Comparison of ENCODE assay signal across 9 cellular contexts in the genomic region with DNA sequence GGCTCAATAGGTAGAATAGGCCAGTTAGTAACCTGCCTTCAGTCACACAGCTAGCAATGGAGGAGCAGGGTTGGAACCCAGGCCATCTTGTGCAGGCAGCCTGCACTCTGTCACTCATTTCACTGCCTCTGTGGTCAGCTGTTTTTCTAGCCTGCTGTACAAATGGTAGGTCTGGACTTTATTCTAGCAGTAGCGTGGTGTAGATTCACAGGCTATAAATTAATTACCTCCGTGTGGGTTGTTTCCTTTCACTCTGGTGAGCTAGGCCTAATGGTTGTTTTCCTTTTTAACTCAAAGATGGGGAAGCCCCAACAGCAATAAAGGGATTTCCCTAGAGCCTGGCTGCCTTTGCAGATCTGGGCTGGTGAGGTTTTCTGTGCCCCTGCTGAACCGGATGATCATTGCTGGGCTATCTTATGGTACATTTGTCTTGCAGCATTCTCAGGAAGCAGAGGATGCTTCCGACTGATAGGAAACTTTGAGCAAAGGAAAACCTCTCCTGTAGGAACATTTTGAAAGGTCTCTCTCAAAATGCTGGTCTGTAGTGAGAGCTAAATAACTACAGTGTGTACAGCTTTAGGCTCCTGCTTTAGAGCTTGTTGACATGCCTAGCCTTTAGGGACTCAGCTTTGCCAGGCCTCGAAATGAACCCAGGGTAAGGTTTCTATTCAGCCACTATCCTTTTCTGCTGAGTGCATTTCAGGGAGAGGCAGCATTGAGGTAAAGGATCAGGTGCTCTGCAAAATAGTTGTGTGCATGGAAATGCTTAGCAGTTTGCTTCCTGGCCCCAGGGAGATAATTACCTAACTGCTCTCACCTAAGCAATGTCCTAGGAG.
A peak's percentile ranks its signal among the peaks of the same experiment; 100 is the strongest.
DNase-seq lines count a peak whose midpoint lies in the region; ATAC-seq, FAIRE-seq and TF ChIP-seq lines count a peak whose summit lies in the region.
"Had no signal": no experiment of that assay in that cellular context is flagged by ENCODE, and none has a peak within 500 bp of the region (broad histone marks: within the 10 kb centered on the region; RNA-seq: fewer than 3 reads in every experiment).

No MANE protein-coding gene starts in this region.

- TF ChIP-seq RAD21 in HepG2 (CRISPR knock-in tag; IDR thresholded peaks at IDR 0.05): no peak

- H3K4me2 ChIP-seq in HepG2 (ENCODE audit: low read depth, low read length) (no peak overlapping the region), mesenchymal stem cell (ENCODE audit: low read length, poor library complexity, severe bottlenecking) (no peak overlapping the region)

- no peaks in the 10 kb centered on the region for H4K20me1 ChIP-seq in HepG2 (ENCODE audit: insufficient read depth, low read length)

- H3K4me1 ChIP-seq in right lobe of liver: no peaks in the 10 kb centered on the region
- H3K4me1 ChIP-seq in HepG2 (ENCODE audit: insufficient read depth, low read length): no peaks in the 10 kb centered on the region
- peaks cover 1% of the 10 kb centered on the region for H3K4me1 ChIP-seq in mesenchymal stem cell (ENCODE audit: control insufficient read depth, insufficient read depth, low read depth, low read length)

- no peak overlapping the region for H3K4me3 ChIP-seq in right lobe of liver
- H3K4me3 ChIP-seq in HepG2 (replicated peaks in 1 of 3; ENCODE audit: insufficient read depth in 1 of 3, low read depth in 2 of 3, low read length in 3 of 3): no peak overlapping the region
- H3K4me3 ChIP-seq in mesenchymal stem cell (ENCODE audit: insufficient read depth in 1 of 2, low read depth in 1 of 2, low read length in 2 of 2): no peak overlapping the region
- H3K4me3 ChIP-seq in WERI-Rb-1 (ENCODE audit: low read depth, low read length): no peak overlapping the region

- no peak overlapping the region for H2BK15ac ChIP-seq in mesenchymal stem cell (ENCODE audit: low read depth, poor library complexity, severe bottlenecking)

- no peak for FAIRE-seq in HepG2 (lab: Jason Lieb, UNC)

- H3K27ac ChIP-seq in right lobe of liver: no peak overlapping the region
- H3K27ac ChIP-seq in HepG2 (ENCODE audit: extremely low read length, insufficient read depth, low read length): no peak overlapping the region
- no peak overlapping the region for H3K27ac ChIP-seq in mesenchymal stem cell (ENCODE audit: low read length, poor library complexity, severe bottlenecking)
- H3K27ac ChIP-seq in WERI-Rb-1: no peak overlapping the region

- BruUV-seq in HepG2 (replicated peaks; lab: Mats Ljungman, UMichigan): no TSS peak

- DNase-seq in right lobe of liver (no peak), HepG2 (ENCODE audit: low spot score) (no peak), mesenchymal stem cell (peak; percentile 65), NCI-H2196 treated with DMSO at 0.1 percent for 48 hours (lab: John Stamatoyannopoulos, UW; ENCODE audit: unreplicated experiment) (no peak), WERI-Rb-1 (no peak), SIG-M5 treated with dmso at 0.1 percent for 504 hours (lab: John Stamatoyannopoulos, UW; ENCODE audit: unreplicated experiment) (no peak)
- DNase-seq in activated CD8-positive, alpha-beta T cell treated with anti-CD3 and anti-CD28 coated beads, Interleukin-2, amount 10 ng/mL, durations not matched to agents 7 days and 5 days: peak; percentile 54
- DNase-seq: DND-41 had no signal

- no peaks in the 10 kb centered on the region for H3K79me2 ChIP-seq in HepG2 (ENCODE audit: insufficient read depth, low read length)

- TF ChIP-seq POLR2A in right lobe of liver (IDR thresholded peaks at IDR 0.05) (no peak), HepG2 (IDR thresholded peaks at IDR 0.05; ENCODE audit: insufficient read depth in 1 of 2, low read depth in 2 of 2, low read length in 2 of 2) (no peak)

- H3K4ac ChIP-seq in mesenchymal stem cell (ENCODE audit: low read depth in 1 of 2, low read length in 2 of 2): no peak overlapping the region

- peak overlapping the region; percentile 36 for H3K27ac Mint-ChIP-seq in activated CD8-positive, alpha-beta T cell treated with anti-CD3 and anti-CD28 coated beads, Interleukin-2, amount 10 ng/mL, durations not matched to agents 7 days and 5 days

- no peak overlapping the region for H2AFZ ChIP-seq in HepG2 (ENCODE audit: low read length)
- no peak overlapping the region for H2AFZ ChIP-seq in mesenchymal stem cell (ENCODE audit: low read depth, low read length)

- no peaks in the 10 kb centered on the region for H3K9me3 Mint-ChIP-seq in activated CD8-positive, alpha-beta T cell treated with anti-CD3 and anti-CD28 coated beads, Interleukin-2, amount 10 ng/mL, durations not matched to agents 7 days and 5 days (ENCODE audit: insufficient read depth)

- CTCF ChIA-PET in HepG2 (lab: Yijun Ruan, JAX; ENCODE audit: low intra/inter-chr PET ratio, low total read pairs): no interaction called here
- CTCF ChIA-PET in activated CD8-positive, alpha-beta T cell treated with anti-CD3 and anti-CD28 coated beads, Interleukin-2, amount 10 ng/mL, durations not matched to agents 7 days and 5 days (lab: Charles Lee): interaction anchor here (0.8 to 2.4 kb wide), 10 partner anchors 8 to 126 kb away, joined by 3 to 22 read pairs (median 5); no protein-coding TSS in a partner anchor

- in situ Hi-C loops in HepG2 (cut with HindIII; ENCODE audit: extremely low pct_ligation_motif_present, low pct_unique_long_range_greater_than_20kb): no loop called here

- H2BK5ac ChIP-seq in mesenchymal stem cell (ENCODE audit: low read depth, low read length, poor library complexity, severe bottlenecking): no peak overlapping the region

- ATAC-seq in right lobe of liver (peak; percentile 49 to 80 (median 74)), HepG2 (no peak), HG03159 (IDR thresholded peaks at IDR 0.05; ENCODE audit: unreplicated experiment) (peak; percentile 93)
- ATAC-seq in activated CD8-positive, alpha-beta T cell treated with anti-CD3 and anti-CD28 coated beads, Interleukin-2, amount 10 ng/mL, durations not matched to agents 7 days and 5 days: peak; percentile 93

- intact Hi-C loops in right lobe of liver (cut with DNase I) (loop anchor here (10.0 kb wide), 2 partner anchors 116 to 126 kb away; no protein-coding TSS in a partner anchor), HepG2 (cut with micrococcal nuclease; ENCODE audit: unreplicated experiment) (loop anchor here (10.0 kb wide), 1 partner anchor 516 kb away; no protein-coding TSS in a partner anchor)

- TF ChIP-seq EP300 in HepG2 (IDR thresholded peaks at IDR 0.05; ENCODE audit: low read depth in 2 of 2, low read length in 2 of 2) (no peak), HepG2 (CRISPR knock-in tag; IDR thresholded peaks at IDR 0.05; ENCODE audit: borderline replicate concordance) (no peak)

- peaks cover 5% of the 10 kb centered on the region for H3K27me3 Mint-ChIP-seq in activated CD8-positive, alpha-beta T cell treated with anti-CD3 and anti-CD28 coated beads, Interleukin-2, amount 10 ng/mL, durations not matched to agents 7 days and 5 days (ENCODE audit: low read depth)

- no peak overlapping the region for H3K9ac ChIP-seq in HepG2 (ENCODE audit: insufficient read depth, low read depth, low read length)
- no peak overlapping the region for H3K9ac ChIP-seq in mesenchymal stem cell (ENCODE audit: low read length)

- peaks cover 3% of the 10 kb centered on the region for H3K36me3 Mint-ChIP-seq in activated CD8-positive, alpha-beta T cell treated with anti-CD3 and anti-CD28 coated beads, Interleukin-2, amount 10 ng/mL, durations not matched to agents 7 days and 5 days (ENCODE audit: low read depth)

- H3K14ac ChIP-seq in mesenchymal stem cell (ENCODE audit: low read length in 2 of 2): no peak overlapping the region

- 48% methylated on average over 5 of the region's 5 CpGs for WGBS in right lobe of liver (ENCODE audit: insufficient coverage, low coverage, low lambda C conversion rate, missing lambda C conversion rate)
- 95% methylated on average over 5 of the region's 5 CpGs for WGBS in HepG2 (ENCODE audit: low lambda C conversion rate)
- WGBS in mesenchymal stem cell: 31% methylated on average over 5 of the region's 5 CpGs

- peaks cover 14% of the 10 kb centered on the region for H3K4me1 Mint-ChIP-seq in activated CD8-positive, alpha-beta T cell treated with anti-CD3 and anti-CD28 coated beads, Interleukin-2, amount 10 ng/mL, durations not matched to agents 7 days and 5 days (ENCODE audit: low read depth)

- no peak overlapping the region for H4K91ac ChIP-seq in mesenchymal stem cell (ENCODE audit: low read length)

- no peak overlapping the region for H3K23ac ChIP-seq in mesenchymal stem cell (ENCODE audit: low read length in 2 of 2)

- H2BK12ac ChIP-seq in mesenchymal stem cell (ENCODE audit: low read length in 2 of 2): no peak overlapping the region

- H3K18ac ChIP-seq in mesenchymal stem cell (ENCODE audit: low read depth in 1 of 2, low read length in 2 of 2): peak overlapping the region in 1 of 2 experiments; percentile 25

- no peaks in the 10 kb centered on the region for H3K9me3 ChIP-seq in right lobe of liver
- H3K9me3 ChIP-seq in HepG2 (ENCODE audit: low read length): no peaks in the 10 kb centered on the region
- H3K9me3 ChIP-seq in mesenchymal stem cell (ENCODE audit: control insufficient read depth, low read length): no peaks in the 10 kb centered on the region
- peaks cover 6% of the 10 kb centered on the region for H3K9me3 ChIP-seq in WERI-Rb-1 (ENCODE audit: severe bottlenecking)

- H2BK120ac ChIP-seq in mesenchymal stem cell (ENCODE audit: low read depth, low read length): no peak overlapping the region

- no peak for TF ChIP-seq CTCF in right lobe of liver (IDR thresholded peaks at IDR 0.05)
- TF ChIP-seq CTCF in HepG2 (CRISPR knock-in tag; IDR thresholded peaks at IDR 0.05): no peak
- TF ChIP-seq CTCF in WERI-Rb-1 (IDR thresholded peaks at IDR 0.05; ENCODE audit: low read depth, low read length): no peak

- H4K8ac ChIP-seq in mesenchymal stem cell (ENCODE audit: low read length): peak overlapping the region; percentile 84

- no peaks in the 10 kb centered on the region for H3K27me3 ChIP-seq in right lobe of liver
- no peaks in the 10 kb centered on the region for H3K27me3 ChIP-seq in HepG2 (ENCODE audit: control insufficient read depth in 1 of 2, insufficient read depth in 2 of 2, low read length in 2 of 2)
- no peaks in the 10 kb centered on the region for H3K27me3 ChIP-seq in mesenchymal stem cell (ENCODE audit: control insufficient read depth in 1 of 2, insufficient read depth in 1 of 2, low read length in 2 of 2)
- H3K27me3 ChIP-seq in WERI-Rb-1 (ENCODE audit: insufficient read depth, low read depth, severe bottlenecking): peaks cover 41% of the 10 kb centered on the region

- H3K36me3 ChIP-seq in right lobe of liver (no peaks in the 10 kb centered on the region), HepG2 (replicated peaks in 1 of 2; ENCODE audit: control insufficient read depth in 1 of 2, insufficient read depth in 2 of 2, low read length in 2 of 2) (no peaks in the 10 kb centered on the region), mesenchymal stem cell (ENCODE audit: control insufficient read depth in 1 of 2, insufficient read depth in 2 of 2, low read depth in 1 of 2, low read length in 2 of 2) (no peaks in the 10 kb centered on the region), WERI-Rb-1 (no peaks in the 10 kb centered on the region)

- POLR2A ChIA-PET in HepG2 (lab: Yijun Ruan, JAX): no interaction called here
- POLR2A ChIA-PET in activated CD8-positive, alpha-beta T cell treated with anti-CD3 and anti-CD28 coated beads, Interleukin-2, amount 10 ng/mL, durations not matched to agents 7 days and 5 days (lab: Charles Lee): interaction anchor here (1.0 kb wide), 1 partner anchor 101 kb away, joined by 3 read pairs; no protein-coding TSS in a partner anchor

- no peak overlapping the region for H2AK5ac ChIP-seq in mesenchymal stem cell (ENCODE audit: low read length, severe bottlenecking)

- peak overlapping the region; percentile 16 for H3K4me3 Mint-ChIP-seq in activated CD8-positive, alpha-beta T cell treated with anti-CD3 and anti-CD28 coated beads, Interleukin-2, amount 10 ng/mL, durations not matched to agents 7 days and 5 days

- H3K79me1 ChIP-seq in mesenchymal stem cell (replicated peaks; ENCODE audit: low read length, poor library complexity, severe bottlenecking): peaks cover 19% of the 10 kb centered on the region

Comparison
In these comparisons a context has a peak if more than half of its experiments do, and no peak if none do; other contexts are left out.
1. DNase-seq: peak in activated CD8-positive, alpha-beta T cell treated with anti-CD3 and anti-CD28 coated beads, Interleukin-2, amount 10 ng/mL, durations not matched to agents 7 days and 5 days (single experiment) and mesenchymal stem cell (single experiment); none in right lobe of liver (0 of 3), HepG2 (single experiment), NCI-H2196 treated with DMSO at 0.1 percent for 48 hours (single experiment), WERI-Rb-1 (single experiment) and SIG-M5 treated with dmso at 0.1 percent for 504 hours (single experiment).